8 cellular contexts compared by ENCODE assay signal in genomic region chr2:40101076-40101688, GRCh38.
A peak's percentile ranks its signal among the peaks of the same experiment; 100 is the strongest.
DNase-seq lines count a peak whose midpoint lies in the region; ATAC-seq and TF ChIP-seq lines count a peak whose summit lies in the region.

No MANE protein-coding gene starts in this region.

- no peaks in the 10 kb centered on the region for H3K36me3 Mint-ChIP-seq in activated naive CD8-positive, alpha-beta T cell treated with anti-CD3 and anti-CD28 coated beads, Interleukin-2, amount 50 U/mL, for 24 hours (ENCODE audit: low read depth)
- H3K36me3 Mint-ChIP-seq in activated naive CD8-positive, alpha-beta T cell treated with anti-CD3 and anti-CD28 coated beads for 36 hours, result no peaks in the 10 kb centered on the region
- H3K36me3 Mint-ChIP-seq in brain, result no peaks in the 10 kb centered on the region
- H3K36me3 Mint-ChIP-seq in stimulated activated memory B cell treated with anti-CD40 and anti-IgM and Interleukin-4, amounts not matched to agents 10 μg/mL and 1 μg/mL and 100 μg/mL, for 72 hours, result no peaks in the 10 kb centered on the region

- TF ChIP-seq CTCF in brain (conservative IDR thresholded peaks at IDR 0.05), result no peak

- H3K9me3 Mint-ChIP-seq in activated naive CD8-positive, alpha-beta T cell treated with anti-CD3 and anti-CD28 coated beads, Interleukin-2, amount 50 U/mL, for 24 hours, result no peaks in the 10 kb centered on the region
- H3K9me3 Mint-ChIP-seq in activated naive CD8-positive, alpha-beta T cell treated with anti-CD3 and anti-CD28 coated beads for 36 hours, result no peaks in the 10 kb centered on the region
- no peaks in the 10 kb centered on the region for H3K9me3 Mint-ChIP-seq in brain
- no peaks in the 10 kb centered on the region for H3K9me3 Mint-ChIP-seq in stimulated activated memory B cell treated with anti-CD40 and anti-IgM and Interleukin-4, amounts not matched to agents 10 μg/mL and 1 μg/mL and 100 μg/mL, for 72 hours

- ATAC-seq in activated naive CD8-positive, alpha-beta T cell treated with anti-CD3 and anti-CD28 coated beads, Interleukin-2, amount 50 U/mL, for 24 hours, result peak; percentile 54
- ATAC-seq in HG03565 (IDR thresholded peaks at IDR 0.05; ENCODE audit: unreplicated experiment), result peak; percentile 86
- ATAC-seq in stimulated activated memory B cell treated with anti-CD40 and anti-IgM and Interleukin-4, amounts not matched to agents 10 μg/mL and 1 μg/mL and 100 μg/mL, for 72 hours, result peak; percentile 73

- no peak for DNase-seq in activated naive CD8-positive, alpha-beta T cell treated with anti-CD3 and anti-CD28 coated beads, Interleukin-2, amount 50 U/mL, for 24 hours
- no peak for DNase-seq in activated naive CD8-positive, alpha-beta T cell treated with anti-CD3 and anti-CD28 coated beads for 36 hours
- DNase-seq in amygdala (lab: John Stamatoyannopoulos, UW) (no peak), COR-L47 (lab: John Stamatoyannopoulos, UW) (no peak), NCI-H2171 (lab: John Stamatoyannopoulos, UW) (no peak)

- H3K27ac Mint-ChIP-seq in activated naive CD8-positive, alpha-beta T cell treated with anti-CD3 and anti-CD28 coated beads, Interleukin-2, amount 50 U/mL, for 24 hours, result no peak overlapping the region
- H3K27ac Mint-ChIP-seq in activated naive CD8-positive, alpha-beta T cell treated with anti-CD3 and anti-CD28 coated beads for 36 hours, result no peak overlapping the region
- H3K27ac Mint-ChIP-seq in brain, result peak overlapping the region in 4 of 5 experiments; percentile 52 to 88 (median 84)
- no peak overlapping the region for H3K27ac Mint-ChIP-seq in stimulated activated memory B cell treated with anti-CD40 and anti-IgM and Interleukin-4, amounts not matched to agents 10 μg/mL and 1 μg/mL and 100 μg/mL, for 72 hours

- H3K4me3 Mint-ChIP-seq in activated naive CD8-positive, alpha-beta T cell treated with anti-CD3 and anti-CD28 coated beads, Interleukin-2, amount 50 U/mL, for 24 hours, result no peak overlapping the region
- H3K4me3 Mint-ChIP-seq in activated naive CD8-positive, alpha-beta T cell treated with anti-CD3 and anti-CD28 coated beads for 36 hours, result no peak overlapping the region
- peak overlapping the region in 2 of 5 experiments; percentile 12 to 22 for H3K4me3 Mint-ChIP-seq in brain
- no peak overlapping the region for H3K4me3 Mint-ChIP-seq in stimulated activated memory B cell treated with anti-CD40 and anti-IgM and Interleukin-4, amounts not matched to agents 10 μg/mL and 1 μg/mL and 100 μg/mL, for 72 hours

- H3K4me1 Mint-ChIP-seq in activated naive CD8-positive, alpha-beta T cell treated with anti-CD3 and anti-CD28 coated beads, Interleukin-2, amount 50 U/mL, for 24 hours, result no peaks in the 10 kb centered on the region
- no peaks in the 10 kb centered on the region for H3K4me1 Mint-ChIP-seq in activated naive CD8-positive, alpha-beta T cell treated with anti-CD3 and anti-CD28 coated beads for 36 hours
- H3K4me1 Mint-ChIP-seq in brain, result peaks cover 57% of the 10 kb centered on the region
- H3K4me1 Mint-ChIP-seq in stimulated activated memory B cell treated with anti-CD40 and anti-IgM and Interleukin-4, amounts not matched to agents 10 μg/mL and 1 μg/mL and 100 μg/mL, for 72 hours, result no peaks in the 10 kb centered on the region

- H3K27me3 Mint-ChIP-seq in activated naive CD8-positive, alpha-beta T cell treated with anti-CD3 and anti-CD28 coated beads, Interleukin-2, amount 50 U/mL, for 24 hours, result peaks cover 2% of the 10 kb centered on the region
- H3K27me3 Mint-ChIP-seq in activated naive CD8-positive, alpha-beta T cell treated with anti-CD3 and anti-CD28 coated beads for 36 hours, result peaks cover 5% of the 10 kb centered on the region
- no peaks in the 10 kb centered on the region for H3K27me3 Mint-ChIP-seq in brain
- H3K27me3 Mint-ChIP-seq in stimulated activated memory B cell treated with anti-CD40 and anti-IgM and Interleukin-4, amounts not matched to agents 10 μg/mL and 1 μg/mL and 100 μg/mL, for 72 hours, result no peaks in the 10 kb centered on the region

Comparison
In these comparisons a context has a peak if more than half of its experiments do, and no peak if none do; other contexts are left out.
1. H3K27ac Mint-ChIP-seq: peak in brain (4 of 5); none in activated naive CD8-positive, alpha-beta T cell treated with anti-CD3 and anti-CD28 coated beads, Interleukin-2, amount 50 U/mL, for 24 hours (single experiment), activated naive CD8-positive, alpha-beta T cell treated with anti-CD3 and anti-CD28 coated beads for 36 hours (single experiment) and stimulated activated memory B cell treated with anti-CD40 and anti-IgM and Interleukin-4, amounts not matched to agents 10 μg/mL and 1 μg/mL and 100 μg/mL, for 72 hours (single experiment).
2. Peak in every context shown above with its lines, with median percentiles within 50 percentile points of each other: ATAC-seq.